16 cellular contexts compared by ENCODE assay signal in genomic region chr1:203665986-203666385, GRCh38. TPM values are rescaled to one million over a fixed set of nuclear protein-coding genes. Genes with fewer than 3 reads are reported as not detected.
DNase-seq lines count a peak whose midpoint lies in the region; ATAC-seq and TF ChIP-seq lines count a peak whose summit lies in the region.
"Had no signal": no experiment of that assay in that cellular context is flagged by ENCODE, and none has a peak within 500 bp of the region (broad histone marks: within the 10 kb centered on the region; RNA-seq: fewer than 3 reads in every experiment).

No MANE protein-coding gene starts in this region.

- WGBS in heart left ventricle, 4 donors: 31 to 62% (median 55%) methylated on average over 2 of the region's 2 CpGs
- WGBS in tibial nerve, 2 donors: 75 to 88% methylated on average over 2 of the region's 2 CpGs

- H3K27ac ChIP-seq in heart left ventricle (peak overlapping the region in 11 of 12 donors; percentile 51 to 87 (median 63)), coronary artery (peak overlapping the region; percentile 76 to 89), muscle layer of duodenum (ENCODE audit: low read length) (peak overlapping the region; percentile 74), tibial nerve (peak overlapping the region in 3 of 4 donors; percentile 5 to 70 (median 65))
- H3K27ac ChIP-seq: foreskin keratinocyte, testis had no signal

- TF ChIP-seq POLR2A in heart left ventricle (IDR thresholded peaks at IDR 0.05) (no peak), tibial nerve (IDR thresholded peaks at IDR 0.05) (no peak)

- H3K4me3 ChIP-seq in heart left ventricle (no peak overlapping the region), coronary artery (no peak overlapping the region), muscle layer of duodenum (ENCODE audit: low read depth in 1 of 2, low read length in 2 of 2) (no peak overlapping the region), tibial nerve (no peak overlapping the region)
- H3K4me3 ChIP-seq: testis had no signal

- H3K9me3 ChIP-seq in heart left ventricle (no peaks in the 10 kb centered on the region), muscle layer of duodenum (ENCODE audit: control insufficient read depth in 1 of 2, low read length in 2 of 2) (no peaks in the 10 kb centered on the region), tibial nerve (no peaks in the 10 kb centered on the region)
- H3K9me3 ChIP-seq: testis had no signal

- H3K36me3 ChIP-seq in heart left ventricle: peaks cover 0 to 9% (median 0%) of the 10 kb centered on the region in 9 donors
- no peaks in the 10 kb centered on the region for H3K36me3 ChIP-seq in muscle layer of duodenum (ENCODE audit: control insufficient read depth in 1 of 2, insufficient read depth in 2 of 2, low read length in 2 of 2)
- no peaks in the 10 kb centered on the region for H3K36me3 ChIP-seq in tibial nerve

- TF ChIP-seq CTCF in heart left ventricle (IDR thresholded peaks at IDR 0.05) (no peak), coronary artery (IDR thresholded peaks at IDR 0.05) (no peak), tibial nerve (IDR thresholded peaks at IDR 0.05) (no peak), GM20000 (IDR thresholded peaks at IDR 0.05; ENCODE audit: extremely low read depth, missing control alignments) (no peak)

- H3K4me1 ChIP-seq in heart left ventricle (peaks cover 14 to 100% (median 88%) of the 10 kb centered on the region in 12 donors), muscle layer of duodenum (ENCODE audit: control insufficient read depth in 1 of 2, insufficient read depth in 2 of 2, low read length in 2 of 2) (peaks cover 7 to 87% of the 10 kb centered on the region in 2 donors), tibial nerve (peaks cover 0 to 85% (median 34%) of the 10 kb centered on the region in 4 donors)

- intact Hi-C loops in heart left ventricle (cut with DNase I): no loop called here
- intact Hi-C loops in Right ventricle myocardium superior (cut with DNase I): no loop called here

- ATAC-seq in heart left ventricle (no peak), Right ventricle myocardium superior (ENCODE audit: poor library complexity) (no peak), HG03108 (IDR thresholded peaks at IDR 0.05; ENCODE audit: unreplicated experiment) (no peak)
- ATAC-seq: activated CD4-positive, CD25-positive, alpha-beta regulatory T cell treated with anti-CD3 and anti-CD28 coated beads, Interleukin-2, amount 50 U/mL, for 24 hours; foreskin keratinocyte; naive thymus-derived CD8-positive, alpha-beta T cell had no signal

- H3K27me3 ChIP-seq in heart left ventricle: no peaks in the 10 kb centered on the region
- no peaks in the 10 kb centered on the region for H3K27me3 ChIP-seq in muscle layer of duodenum (ENCODE audit: low read depth, low read length)
- no peaks in the 10 kb centered on the region for H3K27me3 ChIP-seq in tibial nerve
- H3K27me3 ChIP-seq: foreskin keratinocyte, testis had no signal

- TF ChIP-seq EP300 in tibial nerve (IDR thresholded peaks at IDR 0.05): no peak

- DNase-seq in heart left ventricle: no peak
- no peak for DNase-seq in Right ventricle myocardium superior
- DNase-seq in coronary artery (ENCODE audit: low spot score): no peak
- no peak for DNase-seq in tibial nerve (ENCODE audit: low spot score in 2 of 2)
- DNase-seq in GM20000 (ENCODE audit: low spot score): no peak
- no peak for DNase-seq in NCI-H2196 treated with DMSO at 0.1 percent for 48 hours (lab: John Stamatoyannopoulos, UW; ENCODE audit: unreplicated experiment)
- DNase-seq: ACHN; activated T-cell treated with anti-CD3 and anti-CD28 coated beads, Interleukin-2, amount 50 U/mL, for 1 hour; DMS153; foreskin keratinocyte; MM.1S; naive thymus-derived CD8-positive, alpha-beta T cell; testis had no signal

RNA-seq across cellular contexts. Expression of gene ATP2B4, which starts 39.4 kb away (rescaled TPM):
- total RNA-seq in heart left ventricle: 100 to 1,000 TPM in 8 of 9 donors, 10 to 100 TPM in 1; 87.0 to 253 (median 159) TPM
- polyA plus RNA-seq in heart left ventricle: 100 to 1,000 TPM in 1 of 2 donors, 10 to 100 TPM in 1; 56.0 to 142 TPM
- total RNA-seq in Right ventricle myocardium superior: 62.9 TPM
- 100 to 1,000 TPM in 1 of 4 donors, 10 to 100 TPM in 3; 78.6 to 135 (median 85.0) TPM for total RNA-seq in tibial nerve
